Comparison of ENCODE assay signal across 12 cellular contexts in the genomic region with DNA sequence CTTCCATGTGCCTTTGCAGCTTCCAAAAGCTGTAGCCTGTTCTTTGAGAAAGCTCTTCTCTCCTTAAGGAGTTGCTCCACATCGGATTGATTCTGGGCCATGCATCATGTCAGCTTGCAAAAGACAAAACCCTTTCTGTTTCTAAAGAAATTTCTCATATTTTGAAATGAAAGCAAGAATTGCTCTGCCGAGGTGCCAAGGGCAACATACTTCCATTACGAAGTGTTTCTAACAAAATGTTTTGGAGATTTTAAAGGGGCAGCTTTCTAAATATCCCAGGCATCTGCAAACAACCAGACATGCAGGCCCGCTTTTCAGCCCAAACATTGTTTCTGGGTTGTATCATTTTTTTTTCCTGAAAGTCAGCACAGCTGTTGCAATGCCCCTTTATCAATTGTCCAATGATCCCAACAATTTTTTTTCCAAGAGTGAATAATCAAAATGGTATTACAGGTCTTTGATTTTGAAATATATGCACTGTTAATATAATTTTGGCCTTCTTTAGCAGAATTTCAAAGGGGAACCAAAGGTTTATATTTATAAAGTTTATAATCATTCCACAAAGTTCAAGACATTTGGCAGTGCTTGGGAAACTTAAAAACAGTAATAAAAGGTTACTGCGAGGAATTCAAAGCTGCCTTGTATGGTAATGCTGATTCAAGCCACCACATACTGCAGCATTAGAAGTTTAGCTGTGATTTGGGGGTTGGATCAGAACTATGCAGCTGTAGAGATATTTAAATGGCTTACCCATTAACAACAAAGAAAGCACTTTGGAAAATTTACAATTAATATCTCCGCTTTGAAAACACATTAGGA.
DNase-seq lines count a peak whose midpoint lies in the region; ATAC-seq and TF ChIP-seq lines count a peak whose summit lies in the region.
"Had no signal": no experiment of that assay in that cellular context is flagged by ENCODE, and none has a peak within 500 bp of the region (broad histone marks: within the 10 kb centered on the region; RNA-seq: fewer than 3 reads in every experiment).

No MANE protein-coding gene starts in this region.

- H3K4me2 ChIP-seq in mammary epithelial cell (ENCODE audit: insufficient read depth, low read depth, low read length): peak overlapping the region; percentile 72

- ATAC-seq in thoracic aorta (ENCODE audit: insufficient number of reproducible peaks, low FRiP score, low read depth): peak; percentile 10

- no peaks in the 10 kb centered on the region for H4K20me1 ChIP-seq in mammary epithelial cell (ENCODE audit: insufficient read depth, low read length)

- BruUV-seq in mammary epithelial cell (replicated peaks; lab: Mats Ljungman, UMichigan): TSS peak; percentile 92

- peak overlapping the region; percentile 64 for H3K9ac ChIP-seq in mammary epithelial cell (ENCODE audit: insufficient read depth, low read length)
- H3K9ac ChIP-seq: parathyroid adenoma had no signal

- dilution Hi-C loops in mammary epithelial cell (cut with HindIII; ENCODE audit: low sequenced_read_pairs): loop anchor here (5.0 kb wide), 1 partner anchor 81 kb away; no protein-coding TSS in a partner anchor

- H3K27ac ChIP-seq in mammary epithelial cell (ENCODE audit: insufficient read depth, low read depth, low read length) (peak overlapping the region; percentile 93), thoracic aorta (peak overlapping the region; percentile 57 to 80)
- H3K27ac ChIP-seq: parathyroid adenoma had no signal

- CTCF ChIA-PET in mammary epithelial cell (lab: Charles Lee; ENCODE audit: low non-redundant PET): interaction anchor here (0.5 to 0.9 kb wide), 3 partner anchors 13 to 436 kb away, joined by 6 to 10 read pairs (median 7); no protein-coding TSS in a partner anchor

- no peak overlapping the region for H3K4me3 ChIP-seq in mammary epithelial cell (replicated peaks in 1 of 3; ENCODE audit: insufficient read depth in 1 of 3, low read depth in 2 of 3, low read length in 3 of 3)
- H3K4me3 ChIP-seq in thoracic aorta: peak overlapping the region; percentile 61
- no peak overlapping the region for H3K4me3 ChIP-seq in HAP-1

- intact Hi-C loops in mammary epithelial cell (cut with micrococcal nuclease): loop anchor here (1.0 to 5.0 kb wide), 3 partner anchors 46 to 406 kb away; a partner anchor contains a TSS

- H3K9me3 ChIP-seq in mammary epithelial cell (replicated peaks; ENCODE audit: insufficient read depth, low read length) (no peaks in the 10 kb centered on the region), thoracic aorta (no peaks in the 10 kb centered on the region), HAP-1 (no peaks in the 10 kb centered on the region)

- in situ Hi-C loops in mammary epithelial cell (cut with MboI; ENCODE audit: low sequenced_read_pairs in 2 of 2) (no loop called here), HAP-1 (cut with MboI; ENCODE audit: low sequenced_read_pairs) (no loop called here)

- H3K36me3 ChIP-seq in mammary epithelial cell (ENCODE audit: insufficient read depth, low read length) (no peaks in the 10 kb centered on the region), thoracic aorta (no peaks in the 10 kb centered on the region), HAP-1 (replicated peaks) (no peaks in the 10 kb centered on the region)

- WGBS in mammary epithelial cell (ENCODE audit: low coverage, missing lambda C conversion rate): 12% methylated on average over 6 of the region's 6 CpGs

- peak overlapping the region; percentile 24 for H2AFZ ChIP-seq in mammary epithelial cell (ENCODE audit: low read depth, low read length)
- H2AFZ ChIP-seq: parathyroid adenoma had no signal

- DNase-seq in HS-5 (ENCODE audit: low read depth) (peak; percentile 39), mammary epithelial cell (no peak), left kidney (ENCODE audit: low read depth, low spot score) (peak; percentile 9), thoracic aorta (ENCODE audit: low spot score) (no peak), ecto neural progenitor cell (ENCODE audit: low spot score) (no peak), HAP-1 (ENCODE audit: low spot score in 2 of 2) (no peak), T1000 (lab: John Stamatoyannopoulos, UW) (no peak)
- DNase-seq in stimulated activated CD4-positive, alpha-beta T cell treated with anti-CD3 and anti-CD28 coated beads, Interleukin-4, amount 100 ng/mL, for 24 hours: no peak
- DNase-seq: GDM1, glutamatergic neuron, KG1 had no signal

- no peak for TF ChIP-seq CTCF in mammary epithelial cell (conservative IDR thresholded peaks at IDR 0.05 in 1 of 2, IDR thresholded peaks at IDR 0.05 in 1 of 2; ENCODE audit: extremely low read depth in 1 of 2, insufficient read depth in 1 of 2, low read depth in 1 of 2, low read length in 2 of 2)
- no peak for TF ChIP-seq CTCF in thoracic aorta (IDR thresholded peaks at IDR 0.05)

- H3K79me2 ChIP-seq in mammary epithelial cell (ENCODE audit: insufficient read depth, low read length): no peaks in the 10 kb centered on the region
- H3K79me2 ChIP-seq: parathyroid adenoma had no signal

- peaks cover 39% of the 10 kb centered on the region for H3K4me1 ChIP-seq in mammary epithelial cell (ENCODE audit: insufficient read depth, low read length)
- H3K4me1 ChIP-seq in thoracic aorta (ENCODE audit: control insufficient read depth in 1 of 2, low read depth in 2 of 2): peaks cover 18 to 38% of the 10 kb centered on the region in 2 donors
- H3K4me1 ChIP-seq in HAP-1: no peaks in the 10 kb centered on the region
- H3K4me1 ChIP-seq: parathyroid adenoma had no signal

- no peaks in the 10 kb centered on the region for H3K27me3 ChIP-seq in mammary epithelial cell (ENCODE audit: insufficient read depth, low read length)
- H3K27me3 ChIP-seq in thoracic aorta (replicated peaks; ENCODE audit: insufficient read depth): no peaks in the 10 kb centered on the region
- no peaks in the 10 kb centered on the region; the same call in none of the 2 replicates for H3K27me3 ChIP-seq in HAP-1 (ENCODE audit: low read depth)

Comparison
In these comparisons a context has a peak if more than half of its experiments do, and no peak if none do; other contexts are left out.
1. DNase-seq: peak in HS-5 (single experiment) and left kidney (single experiment); none in mammary epithelial cell (single experiment), thoracic aorta (single experiment), stimulated activated CD4-positive, alpha-beta T cell treated with anti-CD3 and anti-CD28 coated beads, Interleukin-4, amount 100 ng/mL, for 24 hours (single experiment), ecto neural progenitor cell (single experiment), HAP-1 (0 of 2) and T1000 (single experiment).